1 cellular context compared by ENCODE assay signal in the genomic region with DNA sequence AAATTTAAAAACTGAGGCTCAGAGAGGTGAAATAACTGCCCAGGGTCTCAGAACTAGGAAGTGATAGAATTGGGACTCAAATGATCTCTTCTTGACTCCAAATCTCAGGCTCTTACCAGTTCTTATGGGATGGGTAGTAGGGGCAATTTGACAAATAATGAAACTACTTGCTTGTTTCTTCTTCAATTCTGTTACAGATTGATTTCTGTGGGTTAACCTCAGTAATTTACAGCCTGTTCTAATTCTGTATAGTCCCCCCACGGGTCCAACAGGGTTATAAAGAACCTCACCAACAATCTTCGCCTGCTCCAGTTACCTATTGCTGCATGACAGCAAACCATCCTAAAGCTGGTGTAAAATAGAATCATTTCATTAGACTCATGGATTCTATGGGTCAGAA.
TF ChIP-seq lines count a peak whose summit lies in the region.

No MANE protein-coding gene starts in this region.

TF ChIP-seq in GM12878, 131 proteins besides CTCF, POLR2A, EP300 and RAD21:
- no peak for TF ChIP-seq ZNF217 (IDR thresholded peaks at IDR 0.05)
- no peak for TF ChIP-seq MYB (IDR thresholded peaks at IDR 0.05; ENCODE audit: borderline replicate concordance, low read depth, low read length)
- no peak for TF ChIP-seq SREBF1 (IDR thresholded peaks at IDR 0.05; ENCODE audit: low read length)
- TF ChIP-seq, protein P1, sequence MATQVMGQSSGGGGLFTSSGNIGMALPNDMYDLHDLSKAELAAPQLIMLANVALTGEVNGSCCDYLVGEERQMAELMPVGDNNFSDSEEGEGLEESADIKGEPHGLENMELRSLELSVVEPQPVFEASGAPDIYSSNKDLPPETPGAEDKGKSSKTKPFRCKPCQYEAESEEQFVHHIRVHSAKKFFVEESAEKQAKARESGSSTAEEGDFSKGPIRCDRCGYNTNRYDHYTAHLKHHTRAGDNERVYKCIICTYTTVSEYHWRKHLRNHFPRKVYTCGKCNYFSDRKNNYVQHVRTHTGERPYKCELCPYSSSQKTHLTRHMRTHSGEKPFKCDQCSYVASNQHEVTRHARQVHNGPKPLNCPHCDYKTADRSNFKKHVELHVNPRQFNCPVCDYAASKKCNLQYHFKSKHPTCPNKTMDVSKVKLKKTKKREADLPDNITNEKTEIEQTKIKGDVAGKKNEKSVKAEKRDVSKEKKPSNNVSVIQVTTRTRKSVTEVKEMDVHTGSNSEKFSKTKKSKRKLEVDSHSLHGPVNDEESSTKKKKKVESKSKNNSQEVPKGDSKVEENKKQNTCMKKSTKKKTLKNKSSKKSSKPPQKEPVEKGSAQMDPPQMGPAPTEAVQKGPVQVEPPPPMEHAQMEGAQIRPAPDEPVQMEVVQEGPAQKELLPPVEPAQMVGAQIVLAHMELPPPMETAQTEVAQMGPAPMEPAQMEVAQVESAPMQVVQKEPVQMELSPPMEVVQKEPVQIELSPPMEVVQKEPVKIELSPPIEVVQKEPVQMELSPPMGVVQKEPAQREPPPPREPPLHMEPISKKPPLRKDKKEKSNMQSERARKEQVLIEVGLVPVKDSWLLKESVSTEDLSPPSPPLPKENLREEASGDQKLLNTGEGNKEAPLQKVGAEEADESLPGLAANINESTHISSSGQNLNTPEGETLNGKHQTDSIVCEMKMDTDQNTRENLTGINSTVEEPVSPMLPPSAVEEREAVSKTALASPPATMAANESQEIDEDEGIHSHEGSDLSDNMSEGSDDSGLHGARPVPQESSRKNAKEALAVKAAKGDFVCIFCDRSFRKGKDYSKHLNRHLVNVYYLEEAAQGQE (IDR thresholded peaks at IDR 0.05; ENCODE audit: low read depth, low read length): no peak
- no peak for TF ChIP-seq MTA3 (IDR thresholded peaks at IDR 0.05; ENCODE audit: borderline replicate concordance, low read length)
